In genomic region chr17:65627892-65628622, GRCh38 we compare ENCODE assay signal across 10 cellular contexts.
DNase-seq lines count a peak whose midpoint lies in the region; ATAC-seq and TF ChIP-seq lines count a peak whose summit lies in the region.
"Had no signal": no experiment of that assay in that cellular context is flagged by ENCODE, and none has a peak within 500 bp of the region (broad histone marks: within the 10 kb centered on the region; RNA-seq: fewer than 3 reads in every experiment).

No MANE protein-coding gene starts in this region.

- no peak overlapping the region for H3K4ac ChIP-seq in neuronal stem cell (ENCODE audit: low read length)

- TF ChIP-seq CTCF in AG04450 (IDR thresholded peaks at IDR 0.05; ENCODE audit: low read depth, low read length) = no peak
- no peak for TF ChIP-seq CTCF in left lung (IDR thresholded peaks at IDR 0.05)
- no peak for TF ChIP-seq CTCF in left ventricle myocardium inferior (IDR thresholded peaks at IDR 0.05; ENCODE audit: borderline replicate concordance)

- no peaks in the 10 kb centered on the region for H3K9me3 ChIP-seq in AG04450 (ENCODE audit: control insufficient read depth, insufficient read depth, low read length)
- no peaks in the 10 kb centered on the region for H3K9me3 ChIP-seq in adipocyte (ENCODE audit: control insufficient read depth, low read length)
- H3K9me3 ChIP-seq in left lung = no peaks in the 10 kb centered on the region
- peaks cover 0 to 3% of the 10 kb centered on the region in 2 donors for H3K9me3 ChIP-seq in neuronal stem cell (replicated peaks in 1 of 2; ENCODE audit: control insufficient read depth in 2 of 2, insufficient read depth in 1 of 2, low read depth in 1 of 2, low read length in 2 of 2)
- no peaks in the 10 kb centered on the region for H3K9me3 ChIP-seq in left ventricle myocardium inferior (replicated peaks)
- H3K9me3 ChIP-seq: spleen had no signal

- no peak overlapping the region for H2AK5ac ChIP-seq in neuronal stem cell (ENCODE audit: low read depth, low read length)

- H3K27ac ChIP-seq in AG04450 (ENCODE audit: low read depth, low read length) = peak overlapping the region; percentile 50
- no peak overlapping the region for H3K27ac ChIP-seq in left lung
- H3K27ac ChIP-seq in neuronal stem cell (replicated peaks; ENCODE audit: low read length) = no peak overlapping the region
- H3K27ac ChIP-seq in left ventricle myocardium inferior (replicated peaks) = no peak overlapping the region
- H3K27ac ChIP-seq: BLaER1 treated with 17β-estradiol and CSF1 and Interleukin-3, amounts not matched to agents 10 nM and 100 nM; spleen had no signal

- no peak overlapping the region for H4K91ac ChIP-seq in neuronal stem cell (ENCODE audit: low read depth, low read length, poor library complexity)

- ATAC-seq in left lung (peak; percentile 57), GM21576 (IDR thresholded peaks at IDR 0.05; ENCODE audit: unreplicated experiment) (no peak)

- no peak overlapping the region for H2BK120ac ChIP-seq in neuronal stem cell (ENCODE audit: low read depth, low read length)

- intact Hi-C loops in left lung (cut with DNase I) (no loop called here), left ventricle myocardium inferior (cut with micrococcal nuclease) (no loop called here)

- DNase-seq in AG04450 (ENCODE audit: low read depth, low spot score) (peak; percentile 75), NCI-H1092 treated with DMSO at 0.1 percent for 48 hours (lab: John Stamatoyannopoulos, UW) (peak; percentile 90), adipocyte (ENCODE audit: low read depth) (peak; percentile 51), left lung (no peak), neuronal stem cell (ENCODE audit: low spot score) (no peak), left ventricle myocardium inferior (no peak)
- no peak for DNase-seq in activated naive CD4-positive, alpha-beta T cell treated with Interleukin-2 at 50 U/mL for 16 hours
- DNase-seq: spleen had no signal

- no peak overlapping the region for H3K18ac ChIP-seq in neuronal stem cell (ENCODE audit: low read length)

- H3K4me3 ChIP-seq in AG04450 (ENCODE audit: low read depth, low read length) = peak overlapping the region; percentile 45
- H3K4me3 ChIP-seq in adipocyte (ENCODE audit: low read length) = no peak overlapping the region
- no peak overlapping the region for H3K4me3 ChIP-seq in left lung
- H3K4me3 ChIP-seq in neuronal stem cell (ENCODE audit: low read length in 2 of 2) = no peak overlapping the region
- H3K4me3 ChIP-seq in left ventricle myocardium inferior = no peak overlapping the region
- H3K4me3 ChIP-seq: BLaER1 treated with 17β-estradiol and CSF1 and Interleukin-3, amounts not matched to agents 10 nM and 100 nM; spleen had no signal

- H3K4me1 ChIP-seq in adipocyte (ENCODE audit: control insufficient read depth, insufficient read depth, low read length) (peaks cover 3% of the 10 kb centered on the region), left lung (no peaks in the 10 kb centered on the region), neuronal stem cell (ENCODE audit: control insufficient read depth in 2 of 2, insufficient read depth in 1 of 2, low read depth in 1 of 2, low read length in 2 of 2) (no peaks in the 10 kb centered on the region), left ventricle myocardium inferior (no peaks in the 10 kb centered on the region)
- H3K4me1 ChIP-seq: spleen had no signal

- H3K27me3 ChIP-seq in AG04450 (ENCODE audit: control insufficient read depth, insufficient read depth, low read length) (peaks cover 12% of the 10 kb centered on the region), adipocyte (replicated peaks; ENCODE audit: control insufficient read depth, insufficient read depth, low read length) (no peaks in the 10 kb centered on the region), left lung (no peaks in the 10 kb centered on the region), neuronal stem cell (ENCODE audit: control insufficient read depth in 3 of 3, insufficient read depth in 3 of 3, low read depth in 1 of 3, low read length in 3 of 3) (no peaks in the 10 kb centered on the region), left ventricle myocardium inferior (ENCODE audit: low read depth) (no peaks in the 10 kb centered on the region)
- H3K27me3 ChIP-seq: BLaER1 treated with 17β-estradiol and CSF1 and Interleukin-3, amounts not matched to agents 10 nM and 100 nM; spleen had no signal

- H2AFZ ChIP-seq in neuronal stem cell (ENCODE audit: low read length) = no peak overlapping the region

- POLR2A ChIA-PET in AG04450 (lab: Yijun Ruan, JAX) = no interaction called here

- H3K36me3 ChIP-seq in adipocyte (ENCODE audit: control insufficient read depth, insufficient read depth, low read length, severe bottlenecking) (no peaks in the 10 kb centered on the region), left lung (no peaks in the 10 kb centered on the region), neuronal stem cell (replicated peaks in 1 of 2; ENCODE audit: control insufficient read depth in 2 of 2, insufficient read depth in 2 of 2, low read length in 2 of 2) (no peaks in the 10 kb centered on the region), left ventricle myocardium inferior (no peaks in the 10 kb centered on the region)
- H3K36me3 ChIP-seq: BLaER1 treated with 17β-estradiol and CSF1 and Interleukin-3, amounts not matched to agents 10 nM and 100 nM; spleen had no signal

- H3K9ac ChIP-seq in adipocyte (ENCODE audit: low read length) (no peak overlapping the region), neuronal stem cell (ENCODE audit: low read depth, low read length, poor library complexity) (no peak overlapping the region)
- H3K9ac ChIP-seq: BLaER1 treated with 17β-estradiol and CSF1 and Interleukin-3, amounts not matched to agents 10 nM and 100 nM had no signal

- CTCF ChIA-PET in AG04450 (lab: Charles Lee) = interaction anchor here (1.0 kb wide), 1 partner anchor 334 kb away, joined by 3 read pairs; no protein-coding TSS in a partner anchor

- H4K8ac ChIP-seq in neuronal stem cell (ENCODE audit: low read depth, low read length) = no peak overlapping the region

- H3K14ac ChIP-seq in neuronal stem cell (ENCODE audit: low read length) = no peak overlapping the region

- no peak overlapping the region for H3K23ac ChIP-seq in neuronal stem cell (ENCODE audit: low read depth, low read length, poor library complexity)

- WGBS in neuronal stem cell (ENCODE audit: extremely low coverage in 2 of 2, insufficient read length in 2 of 2, insufficient replicate concordance in 1 of 2), 2 donors = no CpG with 5 or more reads among the region's 16 CpGs

- H2BK12ac ChIP-seq in neuronal stem cell (ENCODE audit: low read length) = no peak overlapping the region

- no peak overlapping the region for H2BK5ac ChIP-seq in neuronal stem cell (ENCODE audit: low read length)

- no peak overlapping the region for H2BK15ac ChIP-seq in neuronal stem cell (ENCODE audit: low read length)

- no peaks in the 10 kb centered on the region for H3K79me1 ChIP-seq in neuronal stem cell (ENCODE audit: low read depth, low read length)

- no peak overlapping the region for H3K4me2 ChIP-seq in neuronal stem cell (ENCODE audit: insufficient read depth, low read length, poor library complexity, severe bottlenecking)

Comparison
In these comparisons a context has a peak if more than half of its experiments do, and no peak if none do; other contexts are left out.
1. DNase-seq: peak in AG04450 (single experiment), NCI-H1092 treated with DMSO at 0.1 percent for 48 hours (single experiment) and adipocyte (single experiment); none in left lung (0 of 2), neuronal stem cell (single experiment), activated naive CD4-positive, alpha-beta T cell treated with Interleukin-2 at 50 U/mL for 16 hours (single experiment) and left ventricle myocardium inferior (single experiment).